8 cellular contexts compared by ENCODE assay signal in genomic region chr1:235866913-235867850, GRCh38. TPM values are rescaled to one million over a fixed set of nuclear protein-coding genes. Genes with fewer than 3 reads are reported as not detected.
DNase-seq lines count a peak whose midpoint lies in the region; ATAC-seq, FAIRE-seq and TF ChIP-seq lines count a peak whose summit lies in the region.

No MANE protein-coding gene starts in this region.

- peak overlapping the region; percentile 77 for H3K9ac ChIP-seq in Loucy (ENCODE audit: low read depth, low read length, poor library complexity, severe bottlenecking)

- peaks cover 46% of the 10 kb centered on the region for H3K27me3 Mint-ChIP-seq in nephron progenitor cell (ENCODE audit: low read depth, poor library complexity)
- no peaks in the 10 kb centered on the region for H3K27me3 Mint-ChIP-seq in stimulated activated naive CD8-positive, alpha-beta T cell treated with anti-CD3 and anti-CD28 coated beads, Interleukin-15, Interleukin-2, amounts not matched to agents 100 ng/mL and 50 ng/mL, for 24 hours

- peak overlapping the region; percentile 39 for H3K27ac ChIP-seq in RWPE2 (ENCODE audit: poor library complexity, severe bottlenecking)

- H3K9me2 ChIP-seq in Loucy (replicated peaks; ENCODE audit: low read depth, low read length) = no peaks in the 10 kb centered on the region

- H3K9me3 ChIP-seq in Loucy (ENCODE audit: insufficient read depth, low read depth, low read length) = no peaks in the 10 kb centered on the region
- no peaks in the 10 kb centered on the region for H3K9me3 ChIP-seq in RWPE2 (ENCODE audit: severe bottlenecking)

- DNase-seq in ELF-1 (ENCODE audit: low read depth, low spot score) (peak; percentile 96), H54 (ENCODE audit: insufficient read length, low spot score) (peak; percentile 80), RWPE2 (ENCODE audit: low spot score) (peak; percentile 84), fibroblast of the aortic adventitia (ENCODE audit: low read depth) (peak; percentile 92), nephron progenitor cell (peak; percentile 99)
- DNase-seq in activated effector memory CD4-positive, alpha-beta T cell treated with Interleukin-2 at 50 U/mL for 16 hours = peak; percentile 98

- H3K36me3 ChIP-seq in Loucy (ENCODE audit: insufficient read depth, low read length) (no peaks in the 10 kb centered on the region), RWPE2 (ENCODE audit: low read depth) (no peaks in the 10 kb centered on the region)

- H2AFZ ChIP-seq in Loucy (ENCODE audit: low read length) = peak overlapping the region; percentile 97

- FAIRE-seq in H54 (lab: Jason Lieb, UNC) = no peak

- no peaks in the 10 kb centered on the region for H4K20me1 ChIP-seq in Loucy (ENCODE audit: insufficient read depth, low read length, poor library complexity, severe bottlenecking)

- H3F3A ChIP-seq in Loucy (ENCODE audit: low read depth) = no peaks in the 10 kb centered on the region

- peaks cover 32% of the 10 kb centered on the region for H3K4me1 Mint-ChIP-seq in nephron progenitor cell
- peaks cover 16% of the 10 kb centered on the region for H3K4me1 Mint-ChIP-seq in stimulated activated naive CD8-positive, alpha-beta T cell treated with anti-CD3 and anti-CD28 coated beads, Interleukin-15, Interleukin-2, amounts not matched to agents 100 ng/mL and 50 ng/mL, for 24 hours (ENCODE audit: low read depth)

- H3K27me3 ChIP-seq in Loucy (ENCODE audit: insufficient read depth, low read length, poor library complexity, severe bottlenecking) (no peaks in the 10 kb centered on the region), RWPE2 (ENCODE audit: insufficient read depth, poor library complexity, severe bottlenecking) (no peaks in the 10 kb centered on the region)

- H3K4me2 ChIP-seq in Loucy (ENCODE audit: low read depth, low read length, poor library complexity, severe bottlenecking) = peak overlapping the region; percentile 84

- peak; percentile 82 for ATAC-seq in RWPE2 (ENCODE audit: low read depth)

- no peak for TF ChIP-seq CTCF in Loucy (conservative IDR thresholded peaks at IDR 0.05; ENCODE audit: low read length)
- TF ChIP-seq CTCF in RWPE2 (IDR thresholded peaks at IDR 0.05; ENCODE audit: poor library complexity, severe bottlenecking) = no peak
- no peak for TF ChIP-seq CTCF in fibroblast of the aortic adventitia (IDR thresholded peaks at IDR 0.05; ENCODE audit: insufficient read depth, low read length)
- no peak for TF ChIP-seq CTCF in nephron progenitor cell (IDR thresholded peaks at IDR 0.05)

- H3K4me3 ChIP-seq in Loucy (ENCODE audit: low read length, poor library complexity, severe bottlenecking) = peak overlapping the region; percentile 88
- peak overlapping the region; percentile 74 for H3K4me3 ChIP-seq in RWPE2 (ENCODE audit: severe bottlenecking)
- H3K4me3 ChIP-seq in fibroblast of the aortic adventitia (ENCODE audit: low read depth, low read length) = peak overlapping the region; percentile 87

- 0 out of 2 replicates have a peak, but pooled peaks cover 5% of the 10 kb centered on the region for H3K79me2 ChIP-seq in Loucy (ENCODE audit: insufficient read depth, low read length)

- H3K9me3 Mint-ChIP-seq in nephron progenitor cell = no peaks in the 10 kb centered on the region
- H3K9me3 Mint-ChIP-seq in stimulated activated naive CD8-positive, alpha-beta T cell treated with anti-CD3 and anti-CD28 coated beads, Interleukin-15, Interleukin-2, amounts not matched to agents 100 ng/mL and 50 ng/mL, for 24 hours = no peaks in the 10 kb centered on the region

- H3K4me1 ChIP-seq in Loucy (ENCODE audit: insufficient read depth, low read length, poor library complexity, severe bottlenecking) (peaks cover 20% of the 10 kb centered on the region), RWPE2 (ENCODE audit: insufficient read depth, poor library complexity, severe bottlenecking) (no peaks in the 10 kb centered on the region)

- peak; percentile 88 for TF ChIP-seq POLR2A in H54 (IDR thresholded peaks at IDR 0.05; ENCODE audit: low read depth, low read length)

- H3K4me3 Mint-ChIP-seq in nephron progenitor cell = peak overlapping the region; percentile 92
- peak overlapping the region; percentile 96 for H3K4me3 Mint-ChIP-seq in stimulated activated naive CD8-positive, alpha-beta T cell treated with anti-CD3 and anti-CD28 coated beads, Interleukin-15, Interleukin-2, amounts not matched to agents 100 ng/mL and 50 ng/mL, for 24 hours

- H3K27ac Mint-ChIP-seq in nephron progenitor cell = peak overlapping the region; percentile 95
- peak overlapping the region; percentile 98 for H3K27ac Mint-ChIP-seq in stimulated activated naive CD8-positive, alpha-beta T cell treated with anti-CD3 and anti-CD28 coated beads, Interleukin-15, Interleukin-2, amounts not matched to agents 100 ng/mL and 50 ng/mL, for 24 hours

- H3K36me3 Mint-ChIP-seq in nephron progenitor cell (ENCODE audit: low read depth) = no peaks in the 10 kb centered on the region
- H3K36me3 Mint-ChIP-seq in stimulated activated naive CD8-positive, alpha-beta T cell treated with anti-CD3 and anti-CD28 coated beads, Interleukin-15, Interleukin-2, amounts not matched to agents 100 ng/mL and 50 ng/mL, for 24 hours (ENCODE audit: low read depth) = peaks cover 36% of the 10 kb centered on the region

RNA-seq across cellular contexts. Expression of gene LYST, which starts 0.5 kb away (rescaled TPM):
- total RNA-seq in fibroblast of the aortic adventitia (ENCODE audit: low replicate concordance) = 28.1 and 30.4 TPM in 2 replicates

Comparison
In these comparisons a context has a peak if more than half of its experiments do, and no peak if none do; other contexts are left out.
1. Peak in every context shown above with its lines: DNase-seq, ATAC-seq, H3K4me3 ChIP-seq and H3K27ac ChIP-seq.